Comparison of ENCODE assay signal across 34 cellular contexts in the genomic region with DNA sequence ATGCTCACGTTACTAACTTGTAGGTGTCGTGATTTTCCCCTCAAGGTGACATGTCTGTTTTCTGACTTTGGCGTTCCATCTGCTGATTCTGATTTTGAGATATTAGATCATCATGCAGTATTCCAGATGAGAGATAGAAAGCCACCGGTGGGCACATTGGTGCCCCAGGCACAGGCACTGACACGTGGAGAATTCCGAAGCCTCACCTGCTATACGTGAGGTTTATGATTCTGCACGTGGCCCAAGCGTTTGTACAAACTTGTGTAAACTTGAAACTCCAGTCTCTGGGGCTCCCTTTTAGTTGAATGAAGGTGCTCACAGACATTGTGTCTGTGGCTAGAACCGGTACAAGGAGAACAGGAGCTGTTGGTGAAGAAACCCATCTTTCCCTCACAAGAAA.
"Had no signal": no experiment of that assay in that cellular context is flagged by ENCODE, and none has a peak within 500 bp of the region (broad histone marks: within the 10 kb centered on the region; RNA-seq: fewer than 3 reads in every experiment).

No MANE protein-coding gene starts in this region.

- FAIRE-seq: astrocyte, bronchial epithelial cell had no signal

- DNase-seq: activated effector memory CD4-positive, alpha-beta T cell treated with anti-CD3 and anti-CD28 coated beads, Interleukin-2, amount 50 U/mL, for 16 hours; activated effector memory CD4-positive, alpha-beta T cell treated with Interleukin-2 at 50 U/mL for 16 hours; activated gamma-delta T cell; activated gamma-delta T cell treated with Interleukin-2 at 50 U/mL for 16 hours; activated naive CD4-positive, alpha-beta T cell; activated naive CD4-positive, alpha-beta T cell treated with anti-CD3 and anti-CD28 coated beads for 36 hours; activated naive CD4-positive, alpha-beta T cell treated with anti-CD3 and anti-CD28 coated beads, Interleukin-2, amount 10 ng/mL, durations not matched to agents 7 days and 5 days; activated naive CD4-positive, alpha-beta T cell treated with anti-CD3 and anti-CD28 coated beads, Interleukin-2, amount 50 U/mL, for 16 hours; activated naive CD4-positive, alpha-beta T cell treated with Interleukin-2 at 50 U/mL for 16 hours; activated naive CD8-positive, alpha-beta T cell treated with anti-CD3 and anti-CD28 coated beads for 36 hours; activated naive CD8-positive, alpha-beta T cell treated with anti-CD3 and anti-CD28 coated beads, Interleukin-2, amount 10 ng/mL, durations not matched to agents 7 days and 5 days; activated naive CD8-positive, alpha-beta T cell treated with anti-CD3 and anti-CD28 coated beads, Interleukin-2, amount 50 U/mL, for 24 hours; activated T-cell treated with anti-CD3 and anti-CD28 coated beads, Interleukin-2, amount 50 U/mL, for 1 hour; activated T-cell treated with anti-CD3 and anti-CD28 coated beads, Interleukin-2, amount 50 U/mL, for 24 hours; activated T-cell treated with anti-CD3 and anti-CD28 coated beads, Interleukin-2, amount 50 U/mL, for 4 hours; activated T-cell treated with anti-CD3 and anti-CD28 coated beads, Interleukin-2, amount 50 U/mL, for 48 hours; activated T-cell treated with anti-CD3 and anti-CD28 coated beads, Interleukin-2, amount 50 U/mL, for 72 hours; adrenal gland; amniotic stem cell; amygdala; anterior cingulate cortex; aorta; body of pancreas; brain microvascular endothelial cell; caudate nucleus; central memory CD4-positive, alpha-beta T cell; cerebellar nuclear complex had no signal

- H3K4me3 ChIP-seq: adrenal gland, ascending aorta, body of pancreas, breast epithelium, cardiac muscle cell had no signal

- H3K27ac ChIP-seq: adrenal gland, ascending aorta, body of pancreas, brain microvascular endothelial cell, breast epithelium, cardiac muscle cell had no signal

- H3K9me3 ChIP-seq: adrenal gland, ascending aorta, body of pancreas, breast epithelium had no signal

- ATAC-seq: activated naive CD4-positive, alpha-beta T cell treated with anti-CD3 and anti-CD28 coated beads, Interleukin-2, amount 50 U/mL, for 72 hours; activated naive CD8-positive, alpha-beta T cell treated with anti-CD3 and anti-CD28 coated beads, Interleukin-2, amount 50 U/mL, for 24 hours; activated T-cell treated with anti-CD3 and anti-CD28 coated beads, Interleukin-2, amount 50 U/mL, for 4 hours; activated T-cell treated with anti-CD3 and anti-CD28 coated beads, Interleukin-2, amount 50 U/mL, for 72 hours; activated T-helper 17 cell treated with anti-CD3 and anti-CD28 coated beads, Interleukin-2, amount 50 U/mL, for 72 hours; body of pancreas had no signal

- H3K36me3 ChIP-seq: adrenal gland, ascending aorta, brain microvascular endothelial cell, breast epithelium, cardiac muscle cell had no signal

- H3K27me3 ChIP-seq: adrenal gland, ascending aorta, body of pancreas, brain microvascular endothelial cell, breast epithelium, cardiac muscle cell had no signal

- H3K4me1 ChIP-seq: adrenal gland, ascending aorta, body of pancreas, breast epithelium had no signal
